24 cellular contexts compared by ENCODE assay signal in genomic region chr11:34197256-34197655, GRCh38.
A peak's percentile ranks its signal among the peaks of the same experiment; 100 is the strongest.
DNase-seq lines count a peak whose midpoint lies in the region; ATAC-seq lines count a peak whose summit lies in the region.
"Had no signal": no experiment of that assay in that cellular context is flagged by ENCODE, and none has a peak within 500 bp of the region (broad histone marks: within the 10 kb centered on the region; RNA-seq: fewer than 3 reads in every experiment).

No MANE protein-coding gene starts in this region.

- peaks cover 12% of the 10 kb centered on the region for H3K36me3 Mint-ChIP-seq in activated T-helper 1 cell treated with anti-CD3 and anti-CD28 coated beads, Interleukin-12 subunit alpha, Interleukin-12 subunit beta, Interleukin-2, Interleukin-4 antibody, amounts not matched to agents 30 ng/mL and 10 ng/mL and 1 ng/mL, durations not matched to agents 14 hours and 24 hours and 36 hours (ENCODE audit: low read depth)
- H3K36me3 Mint-ChIP-seq in stimulated activated naive B cell treated with anti-CD40 and anti-IgM and Interleukin-4, amounts not matched to agents 10 μg/mL and 1 μg/mL and 100 μg/mL, for 72 hours = peaks cover 47 to 54% of the 10 kb centered on the region in 2 donors
- H3K36me3 Mint-ChIP-seq in activated naive CD8-positive, alpha-beta T cell treated with anti-CD3 and anti-CD28 coated beads for 36 hours = no peaks in the 10 kb centered on the region
- H3K36me3 Mint-ChIP-seq: CD4-positive, alpha-beta memory T cell; CD4-positive, CD25-positive, alpha-beta regulatory T cell; CD8-positive, alpha-beta memory T cell had no signal

- H3K27me3 Mint-ChIP-seq in activated T-helper 1 cell treated with anti-CD3 and anti-CD28 coated beads, Interleukin-12 subunit alpha, Interleukin-12 subunit beta, Interleukin-2, Interleukin-4 antibody, amounts not matched to agents 30 ng/mL and 10 ng/mL and 1 ng/mL, durations not matched to agents 14 hours and 24 hours and 36 hours (ENCODE audit: insufficient read depth) = peaks cover 4% of the 10 kb centered on the region
- no peaks in the 10 kb centered on the region for H3K27me3 Mint-ChIP-seq in stimulated activated naive B cell treated with anti-CD40 and anti-IgM and Interleukin-4, amounts not matched to agents 10 μg/mL and 1 μg/mL and 100 μg/mL, for 72 hours
- H3K27me3 Mint-ChIP-seq in activated naive CD8-positive, alpha-beta T cell treated with anti-CD3 and anti-CD28 coated beads for 36 hours = no peaks in the 10 kb centered on the region
- H3K27me3 Mint-ChIP-seq: CD4-positive, alpha-beta memory T cell; CD8-positive, alpha-beta memory T cell had no signal

- no peak for DNase-seq in activated T-helper 1 cell treated with anti-CD3 and anti-CD28 coated beads, Interleukin-12 subunit alpha, Interleukin-12 subunit beta, Interleukin-2, Interleukin-4 antibody, amounts not matched to agents 30 ng/mL and 10 ng/mL and 1 ng/mL, durations not matched to agents 14 hours and 24 hours and 36 hours (ENCODE audit: low spot score)
- DNase-seq in trophoblast cell (no peak), hippocampal formation (lab: John Stamatoyannopoulos, UW) (no peak), NCI-H226 (no peak)
- no peak for DNase-seq in stimulated activated naive B cell treated with anti-CD40 and anti-IgM and Interleukin-4, amounts not matched to agents 10 μg/mL and 1 μg/mL and 100 μg/mL, for 72 hours
- no peak for DNase-seq in activated naive CD8-positive, alpha-beta T cell treated with anti-CD3 and anti-CD28 coated beads for 36 hours
- DNase-seq: 8988T; ACHN; BE2C; C1 segment of cervical spinal cord; CD4-positive, alpha-beta memory T cell; CD4-positive, CD25-positive, alpha-beta regulatory T cell; CD8-positive, alpha-beta memory T cell; DMS 273 treated with DMSO at 0.1 percent for 48 hours; DMS153; DMS53; DMS79; DND-41; EL; GDM1 had no signal

- no peak overlapping the region for H2AK5ac ChIP-seq in trophoblast cell (ENCODE audit: low read length)

- no peak overlapping the region for H2AFZ ChIP-seq in trophoblast cell (ENCODE audit: insufficient read depth, low read length, poor library complexity)

- no peak overlapping the region for H3K9ac ChIP-seq in trophoblast cell (ENCODE audit: low read length)
- H3K9ac ChIP-seq: BLaER1 had no signal

- no peak overlapping the region for H4K91ac ChIP-seq in trophoblast cell (ENCODE audit: low read depth, low read length)

- H3K18ac ChIP-seq in trophoblast cell (ENCODE audit: low read length) = no peak overlapping the region

- H3K27ac ChIP-seq in KOPT-K1 (ENCODE audit: low read depth, low read length, poor library complexity, severe bottlenecking) (peak overlapping the region; percentile 50), trophoblast cell (ENCODE audit: low read depth, low read length) (no peak overlapping the region)
- H3K27ac ChIP-seq: BLaER1 had no signal

- intact Hi-C loops in activated T-helper 1 cell treated with anti-CD3 and anti-CD28 coated beads, Interleukin-12 subunit alpha, Interleukin-12 subunit beta, Interleukin-2, Interleukin-4 antibody, amounts not matched to agents 30 ng/mL and 10 ng/mL and 1 ng/mL, durations not matched to agents 14 hours and 24 hours and 36 hours (cut with micrococcal nuclease) = no loop called here

- no peaks in the 10 kb centered on the region for H3K79me2 ChIP-seq in trophoblast cell (ENCODE audit: control insufficient read depth, insufficient read depth, low read length, poor library complexity)

- H3K79me1 ChIP-seq in trophoblast cell (ENCODE audit: low read length) = no peaks in the 10 kb centered on the region

- no peak overlapping the region for H3K4me3 Mint-ChIP-seq in activated T-helper 1 cell treated with anti-CD3 and anti-CD28 coated beads, Interleukin-12 subunit alpha, Interleukin-12 subunit beta, Interleukin-2, Interleukin-4 antibody, amounts not matched to agents 30 ng/mL and 10 ng/mL and 1 ng/mL, durations not matched to agents 14 hours and 24 hours and 36 hours
- no peak overlapping the region for H3K4me3 Mint-ChIP-seq in stimulated activated naive B cell treated with anti-CD40 and anti-IgM and Interleukin-4, amounts not matched to agents 10 μg/mL and 1 μg/mL and 100 μg/mL, for 72 hours
- H3K4me3 Mint-ChIP-seq in activated naive CD8-positive, alpha-beta T cell treated with anti-CD3 and anti-CD28 coated beads for 36 hours = no peak overlapping the region
- H3K4me3 Mint-ChIP-seq: CD14-positive monocyte; CD4-positive, alpha-beta memory T cell; CD4-positive, CD25-positive, alpha-beta regulatory T cell; CD8-positive, alpha-beta memory T cell had no signal

- H3K4me1 Mint-ChIP-seq in activated T-helper 1 cell treated with anti-CD3 and anti-CD28 coated beads, Interleukin-12 subunit alpha, Interleukin-12 subunit beta, Interleukin-2, Interleukin-4 antibody, amounts not matched to agents 30 ng/mL and 10 ng/mL and 1 ng/mL, durations not matched to agents 14 hours and 24 hours and 36 hours (ENCODE audit: low read depth) = peaks cover 55% of the 10 kb centered on the region
- peaks cover 5% of the 10 kb centered on the region in 2 donors for H3K4me1 Mint-ChIP-seq in stimulated activated naive B cell treated with anti-CD40 and anti-IgM and Interleukin-4, amounts not matched to agents 10 μg/mL and 1 μg/mL and 100 μg/mL, for 72 hours
- peaks cover 10% of the 10 kb centered on the region for H3K4me1 Mint-ChIP-seq in activated naive CD8-positive, alpha-beta T cell treated with anti-CD3 and anti-CD28 coated beads for 36 hours

- peak overlapping the region; percentile 19 for H3K27ac Mint-ChIP-seq in activated T-helper 1 cell treated with anti-CD3 and anti-CD28 coated beads, Interleukin-12 subunit alpha, Interleukin-12 subunit beta, Interleukin-2, Interleukin-4 antibody, amounts not matched to agents 30 ng/mL and 10 ng/mL and 1 ng/mL, durations not matched to agents 14 hours and 24 hours and 36 hours
- peak overlapping the region; percentile 59 for H3K27ac Mint-ChIP-seq in stimulated activated naive B cell treated with anti-CD40 and anti-IgM and Interleukin-4, amounts not matched to agents 10 μg/mL and 1 μg/mL and 100 μg/mL, for 72 hours
- H3K27ac Mint-ChIP-seq in activated naive CD8-positive, alpha-beta T cell treated with anti-CD3 and anti-CD28 coated beads for 36 hours = no peak overlapping the region
- H3K27ac Mint-ChIP-seq: CD4-positive, alpha-beta memory T cell; CD4-positive, CD25-positive, alpha-beta regulatory T cell; CD8-positive, alpha-beta memory T cell had no signal

- ATAC-seq in stimulated activated naive B cell treated with anti-CD40 and anti-IgM and Interleukin-4, amounts not matched to agents 10 μg/mL and 1 μg/mL and 100 μg/mL, for 72 hours (replicated peaks) = no peak
- ATAC-seq: GM12878 had no signal

- no peak overlapping the region for H3K4me2 ChIP-seq in trophoblast cell (ENCODE audit: low read length)
- H3K4me2 ChIP-seq: BLaER1 had no signal

- H3K27me3 ChIP-seq in trophoblast cell (ENCODE audit: insufficient read depth, low read length) = no peaks in the 10 kb centered on the region
- H3K27me3 ChIP-seq: BE2C, BLaER1 had no signal

- no CpG with 5 or more reads among the region's 16 CpGs for WGBS in trophoblast cell (ENCODE audit: extremely low coverage, insufficient coverage, insufficient read length)

- no peak overlapping the region for H3K14ac ChIP-seq in trophoblast cell (ENCODE audit: low read length)

- H3K4me3 ChIP-seq in trophoblast cell (ENCODE audit: low read depth, low read length) = peak overlapping the region; percentile 13
- H3K4me3 ChIP-seq: BLaER1, GM12878 had no signal

- no peaks in the 10 kb centered on the region for H3K36me3 ChIP-seq in KOPT-K1 (ENCODE audit: insufficient read depth, low read length)
- H3K36me3 ChIP-seq in trophoblast cell (ENCODE audit: control insufficient read depth in 1 of 2, insufficient read depth in 2 of 2, low read length in 2 of 2) = peaks cover 2 to 9% of the 10 kb centered on the region in 2 experiments
- H3K36me3 ChIP-seq: BE2C, BLaER1 had no signal

- H3K9me3 Mint-ChIP-seq in activated T-helper 1 cell treated with anti-CD3 and anti-CD28 coated beads, Interleukin-12 subunit alpha, Interleukin-12 subunit beta, Interleukin-2, Interleukin-4 antibody, amounts not matched to agents 30 ng/mL and 10 ng/mL and 1 ng/mL, durations not matched to agents 14 hours and 24 hours and 36 hours = no peaks in the 10 kb centered on the region
- H3K9me3 Mint-ChIP-seq in stimulated activated naive B cell treated with anti-CD40 and anti-IgM and Interleukin-4, amounts not matched to agents 10 μg/mL and 1 μg/mL and 100 μg/mL, for 72 hours = no peaks in the 10 kb centered on the region
- H3K9me3 Mint-ChIP-seq in activated naive CD8-positive, alpha-beta T cell treated with anti-CD3 and anti-CD28 coated beads for 36 hours = no peaks in the 10 kb centered on the region
- H3K9me3 Mint-ChIP-seq: CD14-positive monocyte; CD4-positive, alpha-beta memory T cell; CD4-positive, CD25-positive, alpha-beta regulatory T cell; CD8-positive, alpha-beta memory T cell had no signal

- no peak overlapping the region for H2BK120ac ChIP-seq in trophoblast cell (ENCODE audit: insufficient read depth, low read length, poor library complexity)

- H2BK5ac ChIP-seq in trophoblast cell (ENCODE audit: low read depth, low read length, poor library complexity) = no peak overlapping the region

- no peak overlapping the region for H2BK12ac ChIP-seq in trophoblast cell (ENCODE audit: low read length)

- no peak overlapping the region for H4K12ac ChIP-seq in trophoblast cell (ENCODE audit: low read depth, low read length)

- no peak overlapping the region for H4K8ac ChIP-seq in trophoblast cell (ENCODE audit: low read depth, low read length)

- peaks cover 12% of the 10 kb centered on the region in 2 experiments for H3K4me1 ChIP-seq in trophoblast cell (ENCODE audit: control insufficient read depth in 1 of 2, insufficient read depth in 2 of 2, low read length in 2 of 2)
- H3K4me1 ChIP-seq: BE2C, BLaER1 had no signal

- H3K23ac ChIP-seq in trophoblast cell (ENCODE audit: low read length) = no peak overlapping the region

- H3K9me3 ChIP-seq in KOPT-K1 (ENCODE audit: insufficient read depth, low read length, poor library complexity, severe bottlenecking) (no peaks in the 10 kb centered on the region), trophoblast cell (ENCODE audit: insufficient read depth, low read depth, low read length) (no peaks in the 10 kb centered on the region)
- H3K9me3 ChIP-seq: BE2C, BLaER1 had no signal

- no peak overlapping the region for H3K4ac ChIP-seq in trophoblast cell (ENCODE audit: low read depth, low read length)
